ENCODE assay signal across 8 cellular contexts in the genomic region with DNA sequence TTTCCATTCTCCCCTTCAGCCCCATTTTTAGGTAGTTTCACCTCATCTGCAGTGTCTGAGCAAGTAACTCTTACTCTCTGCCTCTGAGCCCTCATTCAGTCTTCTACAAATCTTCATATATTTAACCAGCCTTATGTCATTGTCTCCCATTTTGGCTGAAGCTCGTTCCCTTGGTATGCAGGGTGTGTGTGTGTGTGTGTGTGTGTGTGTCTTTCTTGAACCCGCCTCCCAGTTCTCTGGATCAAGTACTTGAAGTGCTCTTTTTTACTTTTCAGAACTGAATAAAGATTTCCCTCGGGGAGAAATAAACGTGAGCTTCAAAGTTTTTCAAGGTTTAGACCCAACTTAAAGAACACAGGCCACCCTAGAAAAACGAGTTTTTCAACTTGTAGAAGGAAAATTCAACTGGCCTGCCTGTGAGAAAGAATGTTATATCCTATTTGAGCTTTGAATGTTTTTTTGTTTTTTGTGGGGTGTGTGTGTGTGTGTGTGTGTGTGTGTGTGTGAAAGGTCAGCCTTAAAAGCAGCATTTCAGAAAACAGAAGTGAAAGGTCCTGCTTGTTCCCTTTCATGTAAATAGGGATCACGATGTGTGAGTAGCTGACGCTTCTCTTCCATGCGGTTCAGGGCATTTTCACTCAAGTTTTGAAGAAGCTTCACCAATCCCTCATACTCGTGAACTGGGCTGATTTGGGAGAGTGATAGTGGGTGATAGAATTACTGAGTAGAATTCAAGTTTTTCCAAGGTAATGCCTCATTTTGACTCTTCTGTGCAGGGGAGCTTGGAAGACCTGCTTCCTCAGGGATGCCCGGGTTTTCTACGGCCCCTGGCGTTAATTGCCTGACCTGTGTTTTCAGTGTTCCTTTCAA. TPM values are rescaled to one million over a fixed set of nuclear protein-coding genes. Genes with fewer than 3 reads are reported as not detected.
DNase-seq lines count a peak whose midpoint lies in the region; ATAC-seq, FAIRE-seq and TF ChIP-seq lines count a peak whose summit lies in the region.

No MANE protein-coding gene starts in this region.

- H3K27ac Mint-ChIP-seq in T-helper 17 cell = peak overlapping the region; percentile 87

- peaks cover 16% of the 10 kb centered on the region for H3K27me3 Mint-ChIP-seq in T-helper 17 cell

- H3K36me3 Mint-ChIP-seq in T-helper 17 cell (ENCODE audit: low read depth) = peaks cover 6% of the 10 kb centered on the region

- H3K9me3 ChIP-seq in T-helper 17 cell (ENCODE audit: control insufficient read depth, low read length, poor library complexity, severe bottlenecking) (no peaks in the 10 kb centered on the region), keratinocyte (ENCODE audit: control insufficient read depth, low read depth, low read length) (no peaks in the 10 kb centered on the region), thyroid gland (no peaks in the 10 kb centered on the region)

- DNase-seq in T-helper 17 cell = no peak
- no peak for DNase-seq in keratinocyte (ENCODE audit: low read depth, low spot score)
- peak; percentile 31 to 38 for DNase-seq in thyroid gland
- no peak for DNase-seq in activated CD4-positive, alpha-beta T cell treated with anti-CD3 and anti-CD28 coated beads for 48 hours
- no peak for DNase-seq in NCI-H2196 treated with DMSO at 0.1 percent for 48 hours (lab: John Stamatoyannopoulos, UW; ENCODE audit: unreplicated experiment)
- no peak for DNase-seq in COLO829 (ENCODE audit: low spot score)

- dilution Hi-C loops in keratinocyte (cut with MboI; ENCODE audit: extremely low pct_ligation_motif_present, low sequenced_read_pairs) = no loop called here

- peak; percentile 48 for ATAC-seq in GM18499 (IDR thresholded peaks at IDR 0.05; ENCODE audit: insufficient read depth, unreplicated experiment)
- ATAC-seq in HG02759 (IDR thresholded peaks at IDR 0.05; ENCODE audit: unreplicated experiment) = peak; percentile 52
- peak; percentile 29 for ATAC-seq in T-helper 17 cell

- H3K4me1 ChIP-seq in keratinocyte (ENCODE audit: control insufficient read depth, extremely low read depth, insufficient read depth, low read length) (peaks cover 39% of the 10 kb centered on the region), thyroid gland (peaks cover 56 to 69% of the 10 kb centered on the region in 2 donors)

- peak overlapping the region; percentile 89 for H3K27ac ChIP-seq in keratinocyte (ENCODE audit: control insufficient read depth, insufficient read depth, low read length)
- peak overlapping the region; percentile 80 to 97 (median 94) for H3K27ac ChIP-seq in thyroid gland

- peaks cover 8 to 15% of the 10 kb centered on the region in 2 experiments for H3K36me3 ChIP-seq in keratinocyte (ENCODE audit: control insufficient read depth in 2 of 2, extremely low read depth in 1 of 2, insufficient read depth in 2 of 2, low read length in 2 of 2)
- peaks cover 8 to 15% of the 10 kb centered on the region in 2 donors for H3K36me3 ChIP-seq in thyroid gland

- no peak for TF ChIP-seq POLR2A in thyroid gland (IDR thresholded peaks at IDR 0.05)

- peak overlapping the region; percentile 73 for H3K9ac ChIP-seq in keratinocyte (ENCODE audit: control insufficient read depth, extremely low read depth, insufficient read depth, low read length)

- FAIRE-seq in keratinocyte (lab: Jason Lieb, UNC) = no peak

- peak overlapping the region; percentile 39 for H3K4me3 Mint-ChIP-seq in T-helper 17 cell

- H4K20me1 ChIP-seq in keratinocyte (ENCODE audit: control insufficient read depth, extremely low read depth, insufficient read depth, low read length) = no peaks in the 10 kb centered on the region

- H3K4me2 ChIP-seq in keratinocyte (ENCODE audit: control insufficient read depth, extremely low read depth, insufficient read depth, low read depth, low read length) = peak overlapping the region; percentile 83

- peak overlapping the region; percentile 41 for H2AFZ ChIP-seq in keratinocyte (ENCODE audit: control insufficient read depth, low read length)

- peaks cover 13% of the 10 kb centered on the region for H3K4me1 Mint-ChIP-seq in T-helper 17 cell

- no peaks in the 10 kb centered on the region for H3K9me1 ChIP-seq in keratinocyte (ENCODE audit: control insufficient read depth, extremely low read depth, insufficient read depth, low read length)

- WGBS in thyroid gland, 2 donors = 19 to 23% methylated on average over 12 of the region's 12 CpGs

- intact Hi-C loops in thyroid gland (cut with DNase I) = no loop called here

- TF ChIP-seq CTCF in keratinocyte (optimal IDR thresholded peaks at IDR 0.05 in 1 of 3, IDR thresholded peaks at IDR 0.05 in 1 of 3, conservative IDR thresholded peaks at IDR 0.05 in 1 of 3; ENCODE audit: extremely low read depth in 1 of 3, insufficient read depth in 2 of 3, low read length in 3 of 3) (no peak), thyroid gland (IDR thresholded peaks at IDR 0.05) (no peak)

- H3K4me3 ChIP-seq in keratinocyte (ENCODE audit: control insufficient read depth in 2 of 3, extremely low read depth in 1 of 3, insufficient read depth in 2 of 3, low read depth in 1 of 3, low read length in 3 of 3) (peak overlapping the region in 1 of 3 experiments; percentile 56), thyroid gland (replicated peaks in 1 of 3) (no peak overlapping the region)

- H3K79me2 ChIP-seq in keratinocyte (ENCODE audit: control insufficient read depth, insufficient read depth, low read length) = no peaks in the 10 kb centered on the region

- H3K27me3 ChIP-seq in keratinocyte (ENCODE audit: control insufficient read depth, extremely low read depth, insufficient read depth, low read length) (no peaks in the 10 kb centered on the region), thyroid gland (no peaks in the 10 kb centered on the region)

RNA-seq across cellular contexts. Expression of a gene that starts 50.6 kb away (rescaled TPM):
- total RNA-seq in T-helper 17 cell (1 to 10 TPM; 2.2 to 4.0 TPM), thyroid gland (10 to 100 TPM in 3 of 4 donors, 1 to 10 TPM in 1; 5.6 to 24.8 (median 20.3) TPM)
- 0.26 to 2.0 TPM (median 0.96 TPM) in 3 replicates for polyA plus RNA-seq in keratinocyte
- polyA plus RNA-seq in keratinocyte (2011; ENCODE audit: low read depth) = 1.1 TPM
- polyA plus RNA-seq in keratinocyte (2011; cell fraction: cytosol; rRNA removed) = 0.36 and 0.57 TPM in 2 replicates
- 1.9 and 4.1 TPM in 2 replicates for polyA plus RNA-seq in keratinocyte (2011; cell fraction: nucleus; rRNA removed)
- 0.38 and 1.6 TPM in 2 replicates for polyA plus RNA-seq in keratinocyte (2012; ENCODE audit: low replicate concordance)
- 1.0 to 1.8 TPM (median 1.7 TPM) in 3 replicates for polyA minus RNA-seq in keratinocyte
- not detected for polyA minus RNA-seq in keratinocyte (2011; cell fraction: cytosol; rRNA and poly(A)+ RNA removed)
- 0.84 and 2.3 TPM in 2 replicates for polyA minus RNA-seq in keratinocyte (2011; cell fraction: nucleus; rRNA and poly(A)+ RNA removed)

Comparison
In these comparisons a context has a peak if more than half of its experiments do, and no peak if none do; other contexts are left out.
1. DNase-seq: peak in thyroid gland (2 of 2); none in T-helper 17 cell (0 of 3), keratinocyte (single experiment), activated CD4-positive, alpha-beta T cell treated with anti-CD3 and anti-CD28 coated beads for 48 hours (single experiment), NCI-H2196 treated with DMSO at 0.1 percent for 48 hours (single experiment) and COLO829 (single experiment).
2. Peak in every context shown above with its lines, with median percentiles within 50 percentile points of each other: ATAC-seq.